8 cellular contexts compared by ENCODE assay signal in the genomic region with DNA sequence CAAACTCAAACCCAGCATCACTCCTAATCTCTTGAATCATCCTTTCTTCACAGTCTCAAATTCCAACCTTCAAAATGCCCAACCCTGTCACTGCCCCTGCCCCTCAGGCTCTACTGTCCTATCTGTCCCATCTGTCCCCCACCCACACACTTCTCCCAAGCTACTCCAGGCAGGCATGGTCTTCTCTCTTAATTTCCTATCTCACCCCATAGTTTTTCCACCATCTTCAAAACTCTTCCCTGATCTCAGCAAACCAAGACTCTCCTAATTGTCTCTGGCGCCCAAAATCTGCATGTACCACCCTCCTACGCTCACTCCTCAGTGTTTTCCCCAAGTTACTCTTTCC. TPM values are rescaled to one million over a fixed set of nuclear protein-coding genes. Genes with fewer than 3 reads are reported as not detected.
DNase-seq lines count a peak whose midpoint lies in the region.

No MANE protein-coding gene starts in this region.

- peaks cover 47% of the 10 kb centered on the region for H3K79me2 ChIP-seq in ACC112 (ENCODE audit: control insufficient read depth, insufficient read depth, low read length, unreplicated experiment)

- no peaks in the 10 kb centered on the region for H3K36me3 ChIP-seq in ACC112 (ENCODE audit: insufficient read depth, low read length)
- H3K36me3 ChIP-seq in HUES6 (ENCODE audit: control insufficient read depth, insufficient read depth, low read length): no peaks in the 10 kb centered on the region
- no peaks in the 10 kb centered on the region for H3K36me3 ChIP-seq in muscle layer of colon (ENCODE audit: insufficient read depth, low read length)

- H3K27ac ChIP-seq in ACC112 (ENCODE audit: low read depth, low read length) (peak overlapping the region; percentile 60), HUES6 (ENCODE audit: low read depth, low read length) (peak overlapping the region; percentile 79; the same call in 1 of the 2 replicates), caudate nucleus (ENCODE audit: low read depth, low read length) (peak overlapping the region; percentile 90), muscle layer of colon (ENCODE audit: low read depth, low read length) (peak overlapping the region; percentile 90)

- H3K9ac ChIP-seq in HUES6 (ENCODE audit: low read length): peak overlapping the region; percentile 93
- H3K9ac ChIP-seq in muscle layer of colon (ENCODE audit: low read length): peak overlapping the region; percentile 70

- H3K4me3 ChIP-seq in ACC112 (ENCODE audit: low read depth, low read length) (peak overlapping the region; percentile 91), HUES6 (ENCODE audit: low read depth, low read length) (peak overlapping the region; percentile 97), muscle layer of colon (ENCODE audit: low read depth in 1 of 2, low read length in 2 of 2) (peak overlapping the region; percentile 63 to 91)

- peaks cover 12% of the 10 kb centered on the region for H3K4me1 ChIP-seq in ACC112 (ENCODE audit: control insufficient read depth, insufficient read depth, low read length, unreplicated experiment)
- H3K4me1 ChIP-seq in HUES6 (ENCODE audit: control insufficient read depth, insufficient read depth, low read length): peaks cover 5% of the 10 kb centered on the region; the same call in 1 of the 2 replicates
- H3K4me1 ChIP-seq in muscle layer of colon (ENCODE audit: insufficient read depth, low read length): no peaks in the 10 kb centered on the region

- H3K9me3 ChIP-seq in HUES6 (ENCODE audit: control insufficient read depth, insufficient read depth, low read depth, low read length) (no peaks in the 10 kb centered on the region), muscle layer of colon (ENCODE audit: low read length) (no peaks in the 10 kb centered on the region)

- H3K27me3 ChIP-seq in ACC112 (ENCODE audit: insufficient read depth, low read length) (no peaks in the 10 kb centered on the region), HUES6 (ENCODE audit: control insufficient read depth, insufficient read depth, low read length) (no peaks in the 10 kb centered on the region), muscle layer of colon (ENCODE audit: control insufficient read depth in 1 of 2, insufficient read depth in 2 of 2, low read length in 2 of 2) (no peaks in the 10 kb centered on the region)

- H2AFZ ChIP-seq in ACC112 (ENCODE audit: low read length, unreplicated experiment): no peak overlapping the region

- DNase-seq in caudate nucleus (lab: John Stamatoyannopoulos, UW) (no peak), NCI-H345 (lab: John Stamatoyannopoulos, UW) (no peak), hypothalamus (lab: John Stamatoyannopoulos, UW) (no peak), ureter (ENCODE audit: low spot score) (no peak)
- DNase-seq in stimulated activated CD4-positive, alpha-beta T cell treated with anti-CD3 and anti-CD28 coated beads, Interleukin-15, amount 100 ng/mL, for 24 hours: no peak

RNA-seq across cellular contexts. Expression of gene LAMP2, which starts 0.6 kb away (rescaled TPM):
- 82.3 TPM for total RNA-seq in ureter
